12 cellular contexts compared by ENCODE assay signal in genomic region chr2:66569321-66569851, GRCh38.
DNase-seq lines count a peak whose midpoint lies in the region; ATAC-seq, FAIRE-seq and TF ChIP-seq lines count a peak whose summit lies in the region.
"Had no signal": no experiment of that assay in that cellular context is flagged by ENCODE, and none has a peak within 500 bp of the region (broad histone marks: within the 10 kb centered on the region; RNA-seq: fewer than 3 reads in every experiment).

No MANE protein-coding gene starts in this region.

- peak overlapping the region; percentile 47 for H3K27ac ChIP-seq in stomach smooth muscle (ENCODE audit: low read length)
- H3K27ac ChIP-seq: breast epithelium, right atrium auricular region had no signal

- H3K4me3 ChIP-seq in fibroblast of pulmonary artery (replicated peaks; ENCODE audit: low read depth, low read length) (no peak overlapping the region), stomach smooth muscle (ENCODE audit: low read length in 2 of 2) (no peak overlapping the region)
- H3K4me3 ChIP-seq: breast epithelium, right atrium auricular region had no signal

- H3K9me3 ChIP-seq in stomach smooth muscle (ENCODE audit: control insufficient read depth in 2 of 2, low read length in 2 of 2) = no peaks in the 10 kb centered on the region
- H3K9me3 ChIP-seq: breast epithelium, right atrium auricular region had no signal

- peaks cover 27% of the 10 kb centered on the region for H3K4me1 ChIP-seq in stomach smooth muscle (ENCODE audit: control insufficient read depth, insufficient read depth, low read length)
- H3K4me1 ChIP-seq: breast epithelium, right atrium auricular region had no signal

- peaks cover 17 to 29% of the 10 kb centered on the region in 2 donors for H3K36me3 ChIP-seq in stomach smooth muscle (ENCODE audit: control insufficient read depth in 2 of 2, insufficient read depth in 2 of 2, low read length in 2 of 2)
- H3K36me3 ChIP-seq: breast epithelium had no signal

- H3K9ac ChIP-seq in stomach smooth muscle (ENCODE audit: low read length in 2 of 2) = no peak overlapping the region

- peak; percentile 35 for DNase-seq in NCI-H2171 treated with DMSO at 0.1 percent for 48 hours (lab: John Stamatoyannopoulos, UW)
- DNase-seq in NCI-H2171 (lab: John Stamatoyannopoulos, UW) = no peak
- peak; percentile 74 for DNase-seq in NCI-H748 (lab: John Stamatoyannopoulos, UW; ENCODE audit: unreplicated experiment)
- peak; percentile 75 for DNase-seq in fibroblast of pulmonary artery (ENCODE audit: low read depth)
- DNase-seq in GM19239 (ENCODE audit: insufficient read length, low spot score) = no peak
- DNase-seq: H7, SIG-M5 had no signal

- no peaks in the 10 kb centered on the region for H3K27me3 ChIP-seq in stomach smooth muscle (ENCODE audit: control insufficient read depth in 1 of 2, insufficient read depth in 2 of 2, low read length in 2 of 2)
- H3K27me3 ChIP-seq: breast epithelium, right atrium auricular region had no signal

- no peak for ATAC-seq in HG03469 (IDR thresholded peaks at IDR 0.05; ENCODE audit: unreplicated experiment)
- ATAC-seq in GM18517 (IDR thresholded peaks at IDR 0.05; ENCODE audit: unreplicated experiment) = no peak

- no peak for TF ChIP-seq CTCF in fibroblast of pulmonary artery (IDR thresholded peaks at IDR 0.05; ENCODE audit: low read length, missing control alignments)

- FAIRE-seq in GM19239 (lab: Jason Lieb, UNC) = no peak

Comparison
In these comparisons a context has a peak if more than half of its experiments do, and no peak if none do; other contexts are left out.
1. DNase-seq: peak in NCI-H2171 treated with DMSO at 0.1 percent for 48 hours (single experiment), NCI-H748 (single experiment) and fibroblast of pulmonary artery (single experiment); none in NCI-H2171 (single experiment) and GM19239 (single experiment).